1 cellular context compared by ENCODE assay signal in the genomic region with DNA sequence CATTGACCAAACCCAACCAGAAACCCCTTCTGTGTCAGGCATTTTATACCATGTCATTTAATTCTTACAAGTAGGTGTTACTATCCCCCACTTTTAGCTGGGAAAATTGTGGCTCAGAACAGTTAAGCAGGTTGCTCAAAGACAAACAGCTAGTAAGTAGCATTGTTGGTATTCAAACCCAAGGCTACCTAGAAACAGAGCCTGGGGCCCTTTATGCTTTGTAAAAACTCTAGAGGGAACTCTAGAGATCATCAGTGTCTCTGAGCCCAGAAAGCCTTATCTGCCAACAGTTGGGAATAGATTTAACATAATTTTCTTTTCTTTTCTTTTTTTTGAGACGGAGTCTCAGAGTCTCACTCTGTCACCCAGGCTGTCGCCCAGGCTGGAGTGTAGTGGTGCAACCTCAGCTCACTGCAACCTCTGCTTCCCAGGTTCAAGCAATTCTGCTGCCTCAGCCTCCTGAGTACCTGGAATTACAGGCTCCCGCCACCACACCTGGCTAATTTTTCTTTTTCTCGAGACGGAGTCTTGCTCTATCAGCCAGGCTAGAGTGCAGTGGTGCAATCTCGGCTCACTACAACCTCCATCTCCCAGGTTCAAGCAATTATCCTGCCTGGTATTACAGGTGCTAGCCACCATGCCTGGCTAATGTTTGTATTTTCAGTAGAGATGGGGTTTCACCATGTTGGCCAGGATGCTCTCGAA.
TF ChIP-seq lines count a peak whose summit lies in the region.

No MANE protein-coding gene starts in this region.

TF ChIP-seq in HepG2, 621 proteins besides CTCF, POLR2A, EP300 and RAD21:
- TF ChIP-seq ZKSCAN8 (CRISPR knock-in tag; IDR thresholded peaks at IDR 0.05; ENCODE audit: borderline replicate concordance) (no peak), AGO2 (optimal IDR thresholded peaks at IDR 0.05; ENCODE audit: low read depth, low read length) (no peak), KLF9 (CRISPR knock-in tag; IDR thresholded peaks at IDR 0.05; ENCODE audit: low read depth) (no peak), ZNF841 (CRISPR knock-in tag; IDR thresholded peaks at IDR 0.05; ENCODE audit: borderline replicate concordance) (no peak), ZNF136 (CRISPR knock-in tag; IDR thresholded peaks at IDR 0.05; ENCODE audit: low read depth) (no peak), ZFP62 (CRISPR knock-in tag; IDR thresholded peaks at IDR 0.05) (no peak), RORA (CRISPR knock-in tag; IDR thresholded peaks at IDR 0.05) (no peak), MYC (CRISPR knock-in tag; IDR thresholded peaks at IDR 0.05; ENCODE audit: borderline replicate concordance) (no peak), SIN3B (IDR thresholded peaks at IDR 0.05; ENCODE audit: low read length) (no peak), ZEB1 (IDR thresholded peaks at IDR 0.05; ENCODE audit: insufficient replicate concordance, low read depth) (no peak), ZNF614 (CRISPR knock-in tag; IDR thresholded peaks at IDR 0.05; ENCODE audit: borderline replicate concordance) (no peak), ZNF207 (IDR thresholded peaks at IDR 0.05; ENCODE audit: borderline replicate concordance) (no peak), ZNF20 (CRISPR knock-in tag; IDR thresholded peaks at IDR 0.05) (no peak)
- TF ChIP-seq, protein P1, sequence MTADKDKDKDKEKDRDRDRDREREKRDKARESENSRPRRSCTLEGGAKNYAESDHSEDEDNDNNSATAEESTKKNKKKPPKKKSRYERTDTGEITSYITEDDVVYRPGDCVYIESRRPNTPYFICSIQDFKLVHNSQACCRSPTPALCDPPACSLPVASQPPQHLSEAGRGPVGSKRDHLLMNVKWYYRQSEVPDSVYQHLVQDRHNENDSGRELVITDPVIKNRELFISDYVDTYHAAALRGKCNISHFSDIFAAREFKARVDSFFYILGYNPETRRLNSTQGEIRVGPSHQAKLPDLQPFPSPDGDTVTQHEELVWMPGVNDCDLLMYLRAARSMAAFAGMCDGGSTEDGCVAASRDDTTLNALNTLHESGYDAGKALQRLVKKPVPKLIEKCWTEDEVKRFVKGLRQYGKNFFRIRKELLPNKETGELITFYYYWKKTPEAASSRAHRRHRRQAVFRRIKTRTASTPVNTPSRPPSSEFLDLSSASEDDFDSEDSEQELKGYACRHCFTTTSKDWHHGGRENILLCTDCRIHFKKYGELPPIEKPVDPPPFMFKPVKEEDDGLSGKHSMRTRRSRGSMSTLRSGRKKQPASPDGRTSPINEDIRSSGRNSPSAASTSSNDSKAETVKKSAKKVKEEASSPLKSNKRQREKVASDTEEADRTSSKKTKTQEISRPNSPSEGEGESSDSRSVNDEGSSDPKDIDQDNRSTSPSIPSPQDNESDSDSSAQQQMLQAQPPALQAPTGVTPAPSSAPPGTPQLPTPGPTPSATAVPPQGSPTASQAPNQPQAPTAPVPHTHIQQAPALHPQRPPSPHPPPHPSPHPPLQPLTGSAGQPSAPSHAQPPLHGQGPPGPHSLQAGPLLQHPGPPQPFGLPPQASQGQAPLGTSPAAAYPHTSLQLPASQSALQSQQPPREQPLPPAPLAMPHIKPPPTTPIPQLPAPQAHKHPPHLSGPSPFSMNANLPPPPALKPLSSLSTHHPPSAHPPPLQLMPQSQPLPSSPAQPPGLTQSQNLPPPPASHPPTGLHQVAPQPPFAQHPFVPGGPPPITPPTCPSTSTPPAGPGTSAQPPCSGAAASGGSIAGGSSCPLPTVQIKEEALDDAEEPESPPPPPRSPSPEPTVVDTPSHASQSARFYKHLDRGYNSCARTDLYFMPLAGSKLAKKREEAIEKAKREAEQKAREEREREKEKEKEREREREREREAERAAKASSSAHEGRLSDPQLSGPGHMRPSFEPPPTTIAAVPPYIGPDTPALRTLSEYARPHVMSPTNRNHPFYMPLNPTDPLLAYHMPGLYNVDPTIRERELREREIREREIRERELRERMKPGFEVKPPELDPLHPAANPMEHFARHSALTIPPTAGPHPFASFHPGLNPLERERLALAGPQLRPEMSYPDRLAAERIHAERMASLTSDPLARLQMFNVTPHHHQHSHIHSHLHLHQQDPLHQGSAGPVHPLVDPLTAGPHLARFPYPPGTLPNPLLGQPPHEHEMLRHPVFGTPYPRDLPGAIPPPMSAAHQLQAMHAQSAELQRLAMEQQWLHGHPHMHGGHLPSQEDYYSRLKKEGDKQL (CRISPR knock-in tag; IDR thresholded peaks at IDR 0.05; ENCODE audit: low read depth): no peak
- TF ChIP-seq, protein P2, sequence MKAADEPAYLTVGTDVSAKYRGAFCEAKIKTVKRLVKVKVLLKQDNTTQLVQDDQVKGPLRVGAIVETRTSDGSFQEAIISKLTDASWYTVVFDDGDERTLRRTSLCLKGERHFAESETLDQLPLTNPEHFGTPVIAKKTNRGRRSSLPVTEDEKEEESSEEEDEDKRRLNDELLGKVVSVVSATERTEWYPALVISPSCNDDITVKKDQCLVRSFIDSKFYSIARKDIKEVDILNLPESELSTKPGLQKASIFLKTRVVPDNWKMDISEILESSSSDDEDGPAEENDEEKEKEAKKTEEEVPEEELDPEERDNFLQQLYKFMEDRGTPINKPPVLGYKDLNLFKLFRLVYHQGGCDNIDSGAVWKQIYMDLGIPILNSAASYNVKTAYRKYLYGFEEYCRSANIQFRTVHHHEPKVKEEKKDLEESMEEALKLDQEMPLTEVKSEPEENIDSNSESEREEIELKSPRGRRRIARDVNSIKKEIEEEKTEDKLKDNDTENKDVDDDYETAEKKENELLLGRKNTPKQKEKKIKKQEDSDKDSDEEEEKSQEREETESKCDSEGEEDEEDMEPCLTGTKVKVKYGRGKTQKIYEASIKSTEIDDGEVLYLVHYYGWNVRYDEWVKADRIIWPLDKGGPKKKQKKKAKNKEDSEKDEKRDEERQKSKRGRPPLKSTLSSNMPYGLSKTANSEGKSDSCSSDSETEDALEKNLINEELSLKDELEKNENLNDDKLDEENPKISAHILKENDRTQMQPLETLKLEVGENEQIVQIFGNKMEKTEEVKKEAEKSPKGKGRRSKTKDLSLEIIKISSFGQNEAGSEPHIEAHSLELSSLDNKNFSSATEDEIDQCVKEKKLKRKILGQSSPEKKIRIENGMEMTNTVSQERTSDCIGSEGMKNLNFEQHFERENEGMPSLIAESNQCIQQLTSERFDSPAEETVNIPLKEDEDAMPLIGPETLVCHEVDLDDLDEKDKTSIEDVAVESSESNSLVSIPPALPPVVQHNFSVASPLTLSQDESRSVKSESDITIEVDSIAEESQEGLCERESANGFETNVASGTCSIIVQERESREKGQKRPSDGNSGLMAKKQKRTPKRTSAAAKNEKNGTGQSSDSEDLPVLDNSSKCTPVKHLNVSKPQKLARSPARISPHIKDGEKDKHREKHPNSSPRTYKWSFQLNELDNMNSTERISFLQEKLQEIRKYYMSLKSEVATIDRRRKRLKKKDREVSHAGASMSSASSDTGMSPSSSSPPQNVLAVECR (CRISPR knock-in tag; IDR thresholded peaks at IDR 0.05; ENCODE audit: borderline replicate concordance): no peak
